In the genomic region with DNA sequence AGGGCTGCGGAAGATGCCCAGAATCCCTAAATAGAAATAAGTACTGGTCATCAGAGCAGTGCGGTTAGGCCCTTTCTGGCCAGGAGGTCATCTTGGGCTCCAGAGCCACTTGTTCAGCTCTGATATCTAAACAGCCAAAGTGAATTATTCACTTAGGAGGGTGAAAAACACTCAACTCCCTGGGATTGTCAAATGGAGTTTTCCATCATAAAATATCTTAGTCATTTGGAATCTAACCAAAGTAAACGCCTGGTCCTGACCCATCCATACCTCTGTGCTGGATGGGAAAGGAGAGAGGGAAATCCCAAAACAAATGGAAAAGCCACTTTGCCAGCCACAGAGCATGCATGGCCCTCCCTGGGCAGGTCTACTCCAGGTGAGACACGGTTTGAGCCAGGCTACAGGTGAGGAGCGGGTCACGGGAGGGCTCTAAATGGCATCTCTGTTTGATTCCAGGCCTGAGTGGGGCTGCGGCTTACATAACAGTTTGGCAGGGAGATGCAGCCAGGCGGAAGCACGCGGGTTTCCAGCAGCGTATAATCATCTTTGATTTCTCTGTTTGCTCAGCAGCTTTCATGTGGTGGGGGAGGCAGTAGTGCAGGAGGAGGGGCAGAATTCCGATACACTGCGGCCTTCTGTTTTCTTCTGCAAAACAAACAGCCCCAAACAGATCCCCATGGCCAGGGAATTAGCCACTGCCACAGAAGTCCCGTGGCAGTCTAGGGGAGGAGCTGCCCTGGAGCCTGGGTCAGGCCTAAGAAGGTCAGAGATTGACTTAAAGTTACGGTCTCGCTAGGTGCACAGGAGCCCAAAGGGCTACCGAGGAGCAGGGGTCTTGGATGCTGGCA, we compare ENCODE assay signal across 1 cellular context.
TF ChIP-seq lines count a peak whose summit lies in the region.

No MANE protein-coding gene starts in this region.

TF ChIP-seq in HepG2, 621 proteins besides CTCF, POLR2A, EP300 and RAD21 (continued from another document and continues in another):
- TF ChIP-seq LBX2 (CRISPR knock-in tag; IDR thresholded peaks at IDR 0.05; ENCODE audit: borderline replicate concordance) (no peak), NCOR1 (IDR thresholded peaks at IDR 0.05; ENCODE audit: borderline replicate concordance, low read length) (no peak), RFXAP (CRISPR knock-in tag; IDR thresholded peaks at IDR 0.05; ENCODE audit: borderline replicate concordance) (no peak), ETV6 (CRISPR knock-in tag; conservative IDR thresholded peaks at IDR 0.05) (0 out of 2 replicates have a peak, but pooled peaks have one; percentile 45), NONO (IDR thresholded peaks at IDR 0.05) (no peak), NONO (CRISPR knock-in tag; conservative IDR thresholded peaks at IDR 0.05) (no peak), ZNF331 (CRISPR knock-in tag; IDR thresholded peaks at IDR 0.05) (peak; percentile 66; the same call in 1 of the 2 replicates), NFRKB (IDR thresholded peaks at IDR 0.05) (no peak), ZNF672 (CRISPR knock-in tag; IDR thresholded peaks at IDR 0.05) (no peak), ZNF777 (CRISPR knock-in tag; IDR thresholded peaks at IDR 0.05) (no peak), ZBTB10 (CRISPR knock-in tag; IDR thresholded peaks at IDR 0.05; ENCODE audit: borderline replicate concordance) (no peak), RBAK (CRISPR knock-in tag; IDR thresholded peaks at IDR 0.05) (peak; percentile 91), ELK4 (CRISPR knock-in tag; IDR thresholded peaks at IDR 0.05; ENCODE audit: borderline replicate concordance) (no peak), ZBTB8A (CRISPR knock-in tag; IDR thresholded peaks at IDR 0.05; ENCODE audit: borderline replicate concordance, low read depth) (no peak), SKIL (CRISPR knock-in tag; IDR thresholded peaks at IDR 0.05; ENCODE audit: borderline replicate concordance) (peak; percentile 73; the same call in 1 of the 2 replicates), ZNF563 (CRISPR knock-in tag; IDR thresholded peaks at IDR 0.05) (no peak), ZNF292 (CRISPR knock-in tag; IDR thresholded peaks at IDR 0.05; ENCODE audit: borderline replicate concordance, low read depth) (peak; percentile 72; the same call in 1 of the 2 replicates), SALL2 (CRISPR knock-in tag; IDR thresholded peaks at IDR 0.05) (no peak), CREB1 (IDR thresholded peaks at IDR 0.05) (no peak), CREB1 (CRISPR knock-in tag; IDR thresholded peaks at IDR 0.05) (peak; percentile 30; the same call in 1 of the 2 replicates), IRF1 (CRISPR knock-in tag; IDR thresholded peaks at IDR 0.05; ENCODE audit: low read depth) (no peak), ZNF660 (CRISPR knock-in tag; IDR thresholded peaks at IDR 0.05; ENCODE audit: borderline replicate concordance, low read depth) (no peak), POGZ (CRISPR knock-in tag; IDR thresholded peaks at IDR 0.05) (peak; percentile 67; the same call in 1 of the 2 replicates), NFIC (IDR thresholded peaks at IDR 0.05; ENCODE audit: low read length) (peak; percentile 86), ZBTB34 (CRISPR knock-in tag; IDR thresholded peaks at IDR 0.05) (peak; percentile 79; the same call in 1 of the 2 replicates), IRF2 (CRISPR knock-in tag; IDR thresholded peaks at IDR 0.05) (no peak), ZNF350 (CRISPR knock-in tag; IDR thresholded peaks at IDR 0.05; ENCODE audit: borderline replicate concordance, low read depth) (peak; percentile 59; the same call in 1 of the 2 replicates), KLF11 (CRISPR knock-in tag; IDR thresholded peaks at IDR 0.05) (peak; percentile 62; the same call in 1 of the 2 replicates), ZBTB21 (CRISPR knock-in tag; IDR thresholded peaks at IDR 0.05) (no peak), NFYB (CRISPR knock-in tag; IDR thresholded peaks at IDR 0.05) (no peak), FOXP1 (IDR thresholded peaks at IDR 0.05) (no peak), FOXP1 (CRISPR knock-in tag; IDR thresholded peaks at IDR 0.05) (peak; percentile 77; the same call in 1 of the 2 replicates), ZNF17 (CRISPR knock-in tag; IDR thresholded peaks at IDR 0.05) (no peak), AKAP8 (CRISPR knock-in tag; IDR thresholded peaks at IDR 0.05) (peak; percentile 38; the same call in 1 of the 2 replicates), PCBP1 (IDR thresholded peaks at IDR 0.05; ENCODE audit: borderline replicate concordance, low read depth, low read length) (no peak), ZMYM4 (CRISPR knock-in tag; IDR thresholded peaks at IDR 0.05) (peak; percentile 70), CENPT (CRISPR knock-in tag; IDR thresholded peaks at IDR 0.05; ENCODE audit: low read depth) (no peak), NR2F2 (IDR thresholded peaks at IDR 0.05; ENCODE audit: borderline replicate concordance, low read depth) (peak; percentile 77; the same call in 1 of the 2 replicates), SETDB1 (CRISPR knock-in tag; IDR thresholded peaks at IDR 0.05; ENCODE audit: borderline replicate concordance) (no peak), MTA3 (CRISPR knock-in tag; IDR thresholded peaks at IDR 0.05) (no peak)
- TF ChIP-seq, protein P1, sequence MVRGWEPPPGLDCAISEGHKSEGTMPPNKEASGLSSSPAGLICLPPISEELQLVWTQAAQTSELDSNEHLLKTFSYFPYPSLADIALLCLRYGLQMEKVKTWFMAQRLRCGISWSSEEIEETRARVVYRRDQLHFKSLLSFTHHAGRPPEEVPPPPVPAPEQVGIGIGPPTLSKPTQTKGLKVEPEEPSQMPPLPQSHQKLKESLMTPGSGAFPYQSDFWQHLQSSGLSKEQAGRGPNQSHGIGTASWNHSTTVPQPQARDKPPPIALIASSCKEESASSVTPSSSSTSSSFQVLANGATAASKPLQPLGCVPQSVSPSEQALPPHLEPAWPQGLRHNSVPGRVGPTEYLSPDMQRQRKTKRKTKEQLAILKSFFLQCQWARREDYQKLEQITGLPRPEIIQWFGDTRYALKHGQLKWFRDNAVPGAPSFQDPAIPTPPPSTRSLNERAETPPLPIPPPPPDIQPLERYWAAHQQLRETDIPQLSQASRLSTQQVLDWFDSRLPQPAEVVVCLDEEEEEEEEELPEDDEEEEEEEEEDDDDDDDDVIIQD (CRISPR knock-in tag; IDR thresholded peaks at IDR 0.05; ENCODE audit: low read depth), result peak; percentile 20; the same call in 1 of the 2 replicates
- TF ChIP-seq, protein P2, sequence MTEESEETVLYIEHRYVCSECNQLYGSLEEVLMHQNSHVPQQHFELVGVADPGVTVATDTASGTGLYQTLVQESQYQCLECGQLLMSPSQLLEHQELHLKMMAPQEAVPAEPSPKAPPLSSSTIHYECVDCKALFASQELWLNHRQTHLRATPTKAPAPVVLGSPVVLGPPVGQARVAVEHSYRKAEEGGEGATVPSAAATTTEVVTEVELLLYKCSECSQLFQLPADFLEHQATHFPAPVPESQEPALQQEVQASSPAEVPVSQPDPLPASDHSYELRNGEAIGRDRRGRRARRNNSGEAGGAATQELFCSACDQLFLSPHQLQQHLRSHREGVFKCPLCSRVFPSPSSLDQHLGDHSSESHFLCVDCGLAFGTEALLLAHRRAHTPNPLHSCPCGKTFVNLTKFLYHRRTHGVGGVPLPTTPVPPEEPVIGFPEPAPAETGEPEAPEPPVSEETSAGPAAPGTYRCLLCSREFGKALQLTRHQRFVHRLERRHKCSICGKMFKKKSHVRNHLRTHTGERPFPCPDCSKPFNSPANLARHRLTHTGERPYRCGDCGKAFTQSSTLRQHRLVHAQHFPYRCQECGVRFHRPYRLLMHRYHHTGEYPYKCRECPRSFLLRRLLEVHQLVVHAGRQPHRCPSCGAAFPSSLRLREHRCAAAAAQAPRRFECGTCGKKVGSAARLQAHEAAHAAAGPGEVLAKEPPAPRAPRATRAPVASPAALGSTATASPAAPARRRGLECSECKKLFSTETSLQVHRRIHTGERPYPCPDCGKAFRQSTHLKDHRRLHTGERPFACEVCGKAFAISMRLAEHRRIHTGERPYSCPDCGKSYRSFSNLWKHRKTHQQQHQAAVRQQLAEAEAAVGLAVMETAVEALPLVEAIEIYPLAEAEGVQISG (CRISPR knock-in tag; IDR thresholded peaks at IDR 0.05), result peak; percentile 30; the same call in 1 of the 2 replicates
- TF ChIP-seq, protein P3, sequence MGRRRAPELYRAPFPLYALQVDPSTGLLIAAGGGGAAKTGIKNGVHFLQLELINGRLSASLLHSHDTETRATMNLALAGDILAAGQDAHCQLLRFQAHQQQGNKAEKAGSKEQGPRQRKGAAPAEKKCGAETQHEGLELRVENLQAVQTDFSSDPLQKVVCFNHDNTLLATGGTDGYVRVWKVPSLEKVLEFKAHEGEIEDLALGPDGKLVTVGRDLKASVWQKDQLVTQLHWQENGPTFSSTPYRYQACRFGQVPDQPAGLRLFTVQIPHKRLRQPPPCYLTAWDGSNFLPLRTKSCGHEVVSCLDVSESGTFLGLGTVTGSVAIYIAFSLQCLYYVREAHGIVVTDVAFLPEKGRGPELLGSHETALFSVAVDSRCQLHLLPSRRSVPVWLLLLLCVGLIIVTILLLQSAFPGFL (CRISPR knock-in tag; IDR thresholded peaks at IDR 0.05), result no peak
- TF ChIP-seq, protein P4, sequence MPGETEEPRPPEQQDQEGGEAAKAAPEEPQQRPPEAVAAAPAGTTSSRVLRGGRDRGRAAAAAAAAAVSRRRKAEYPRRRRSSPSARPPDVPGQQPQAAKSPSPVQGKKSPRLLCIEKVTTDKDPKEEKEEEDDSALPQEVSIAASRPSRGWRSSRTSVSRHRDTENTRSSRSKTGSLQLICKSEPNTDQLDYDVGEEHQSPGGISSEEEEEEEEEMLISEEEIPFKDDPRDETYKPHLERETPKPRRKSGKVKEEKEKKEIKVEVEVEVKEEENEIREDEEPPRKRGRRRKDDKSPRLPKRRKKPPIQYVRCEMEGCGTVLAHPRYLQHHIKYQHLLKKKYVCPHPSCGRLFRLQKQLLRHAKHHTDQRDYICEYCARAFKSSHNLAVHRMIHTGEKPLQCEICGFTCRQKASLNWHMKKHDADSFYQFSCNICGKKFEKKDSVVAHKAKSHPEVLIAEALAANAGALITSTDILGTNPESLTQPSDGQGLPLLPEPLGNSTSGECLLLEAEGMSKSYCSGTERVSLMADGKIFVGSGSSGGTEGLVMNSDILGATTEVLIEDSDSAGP (CRISPR knock-in tag; IDR thresholded peaks at IDR 0.05; ENCODE audit: borderline replicate concordance), result peak; percentile 78
